ENCODE assay signal across 22 cellular contexts in the genomic region with DNA sequence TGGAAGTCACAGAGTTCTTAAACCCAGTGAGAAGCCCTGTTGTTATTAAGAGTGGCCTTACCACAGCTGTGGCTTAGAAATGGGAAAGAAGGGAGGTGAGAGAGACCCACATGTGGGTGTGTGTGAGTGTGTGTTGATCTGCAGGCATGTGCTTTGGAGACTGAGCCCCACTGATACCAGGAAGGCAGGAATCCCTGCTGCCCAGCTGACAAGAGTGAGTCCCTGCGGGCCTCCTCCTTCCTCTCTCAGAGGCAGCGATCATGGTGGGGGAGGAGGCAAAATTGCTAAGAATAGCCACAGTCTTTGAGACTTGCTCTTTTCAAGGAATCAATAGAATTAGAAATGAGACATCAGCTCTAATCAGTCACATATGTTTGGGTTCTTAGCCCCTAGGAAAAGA.
DNase-seq lines count a peak whose midpoint lies in the region; ATAC-seq, FAIRE-seq and TF ChIP-seq lines count a peak whose summit lies in the region.
"Had no signal": no experiment of that assay in that cellular context is flagged by ENCODE, and none has a peak within 500 bp of the region (broad histone marks: within the 10 kb centered on the region; RNA-seq: fewer than 3 reads in every experiment).

No MANE protein-coding gene starts in this region.

- H2BK15ac ChIP-seq in neuronal stem cell (ENCODE audit: low read length), result no peak overlapping the region

- H3K4me3 ChIP-seq in KMS-11 (IDR thresholded peaks at IDR 0.05; ENCODE audit: insufficient read depth, low read depth, low read length), result no peak overlapping the region
- no peak overlapping the region for H3K4me3 ChIP-seq in choroid plexus epithelial cell (ENCODE audit: low read depth, low read length)
- no peak overlapping the region for H3K4me3 ChIP-seq in neuronal stem cell (ENCODE audit: low read length in 2 of 2)
- H3K4me3 ChIP-seq: ascending aorta, vagina had no signal

- no peak overlapping the region for H3K9ac ChIP-seq in KMS-11
- H3K9ac ChIP-seq in neuronal stem cell (ENCODE audit: low read depth, low read length, poor library complexity), result no peak overlapping the region

- DNase-seq in GM03348 (ENCODE audit: low spot score) (peak; percentile 39), choroid plexus epithelial cell (ENCODE audit: low read depth) (peak; percentile 25), neuronal stem cell (ENCODE audit: low spot score) (no peak), RCC 7860 (ENCODE audit: low spot score) (no peak), GOT3 (lab: John Stamatoyannopoulos, UW) (no peak)
- DNase-seq: activated CD4-positive, alpha-beta T cell treated with anti-CD3 and anti-CD28 coated beads for 48 hours; activated naive CD4-positive, alpha-beta T cell treated with anti-CD3 and anti-CD28 coated beads, Interleukin-2, amount 50 U/mL, for 16 hours; CD4-positive, CD25-positive, alpha-beta regulatory T cell; effector memory CD8-positive, alpha-beta T cell; Karpas-422; natural killer cell; NCI-H187; NCI-H2227 treated with DMSO at 0.1 percent for 48 hours; posterior cingulate gyrus; SHP77; stimulated activated CD4-positive, alpha-beta T cell treated with anti-CD3 and anti-CD28 coated beads, Interleukin-1b, Interleukin-23, amount 100 ng/mL, for 48 hours; T-helper 1 cell had no signal

- no CpG with 5 or more reads among the region's 2 CpGs for WGBS in neuronal stem cell (ENCODE audit: extremely low coverage in 2 of 2, insufficient read length in 2 of 2, insufficient replicate concordance in 1 of 2), 2 donors

- ATAC-seq in GM18517 (IDR thresholded peaks at IDR 0.05; ENCODE audit: unreplicated experiment), result no peak
- ATAC-seq: effector memory CD8-positive, alpha-beta T cell; natural killer cell had no signal

- TF ChIP-seq CTCF in KMS-11 (conservative IDR thresholded peaks at IDR 0.05; ENCODE audit: low read depth, low read length), result no peak
- TF ChIP-seq CTCF in choroid plexus epithelial cell (conservative IDR thresholded peaks at IDR 0.05; ENCODE audit: low read depth, low read length), result no peak

- H3K27ac ChIP-seq in KMS-11 (peak overlapping the region; percentile 9; the same call in 1 of the 2 replicates), neuronal stem cell (replicated peaks; ENCODE audit: low read length) (peak overlapping the region; percentile 12)
- H3K27ac ChIP-seq: ascending aorta, vagina had no signal

- H3K36me3 ChIP-seq in KMS-11 (ENCODE audit: insufficient read depth), result no peaks in the 10 kb centered on the region
- no peaks in the 10 kb centered on the region for H3K36me3 ChIP-seq in neuronal stem cell (replicated peaks in 1 of 2; ENCODE audit: control insufficient read depth in 2 of 2, insufficient read depth in 2 of 2, low read length in 2 of 2)
- H3K36me3 ChIP-seq: ascending aorta, vagina had no signal

- no peaks in the 10 kb centered on the region for H3K9me3 ChIP-seq in neuronal stem cell (replicated peaks in 1 of 2; ENCODE audit: control insufficient read depth in 2 of 2, insufficient read depth in 1 of 2, low read depth in 1 of 2, low read length in 2 of 2)
- H3K9me3 ChIP-seq: ascending aorta, vagina had no signal

- no peak overlapping the region for H3K23ac ChIP-seq in neuronal stem cell (ENCODE audit: low read depth, low read length, poor library complexity)

- H3K4me1 ChIP-seq in KMS-11 (ENCODE audit: low read depth, poor library complexity, severe bottlenecking), result peaks cover 19% of the 10 kb centered on the region
- peaks cover 15 to 17% of the 10 kb centered on the region in 2 donors for H3K4me1 ChIP-seq in neuronal stem cell (ENCODE audit: control insufficient read depth in 2 of 2, insufficient read depth in 1 of 2, low read depth in 1 of 2, low read length in 2 of 2)
- H3K4me1 ChIP-seq: ascending aorta had no signal

- H2BK12ac ChIP-seq in neuronal stem cell (ENCODE audit: low read length), result no peak overlapping the region

- H3K14ac ChIP-seq in neuronal stem cell (ENCODE audit: low read length), result no peak overlapping the region

- H3K18ac ChIP-seq in neuronal stem cell (ENCODE audit: low read length), result no peak overlapping the region

- no peak overlapping the region for H2BK5ac ChIP-seq in neuronal stem cell (ENCODE audit: low read length)

- no peak overlapping the region for H4K91ac ChIP-seq in neuronal stem cell (ENCODE audit: low read depth, low read length, poor library complexity)

- H3K4me2 ChIP-seq in KMS-11 (peak overlapping the region; percentile 30; the same call in 1 of the 2 replicates), neuronal stem cell (ENCODE audit: insufficient read depth, low read length, poor library complexity, severe bottlenecking) (no peak overlapping the region)

- H3K79me1 ChIP-seq in neuronal stem cell (ENCODE audit: low read depth, low read length), result no peaks in the 10 kb centered on the region

- no peaks in the 10 kb centered on the region for H4K20me1 ChIP-seq in KMS-11 (ENCODE audit: insufficient read depth)

- no peak overlapping the region for H2AK5ac ChIP-seq in neuronal stem cell (ENCODE audit: low read depth, low read length)

- H3K27me3 ChIP-seq in KMS-11 (ENCODE audit: insufficient read depth, low read depth) (no peaks in the 10 kb centered on the region), neuronal stem cell (ENCODE audit: control insufficient read depth in 3 of 3, insufficient read depth in 3 of 3, low read depth in 1 of 3, low read length in 3 of 3) (no peaks in the 10 kb centered on the region)
- H3K27me3 ChIP-seq: ascending aorta, vagina had no signal

- no peak for FAIRE-seq in RCC 7860 (lab: Jason Lieb, UNC)
- FAIRE-seq: HTR-8/SVneo had no signal

- H4K8ac ChIP-seq in neuronal stem cell (ENCODE audit: low read depth, low read length), result no peak overlapping the region

- no peaks in the 10 kb centered on the region for H3K79me2 ChIP-seq in KMS-11 (ENCODE audit: insufficient read depth, low read depth)

- no peak overlapping the region for H2BK120ac ChIP-seq in neuronal stem cell (ENCODE audit: low read depth, low read length)

- H2AFZ ChIP-seq in KMS-11 (ENCODE audit: low read depth) (peak overlapping the region; percentile 29), neuronal stem cell (ENCODE audit: low read length) (peak overlapping the region; percentile 77)

- no peak overlapping the region for H3K4ac ChIP-seq in neuronal stem cell (ENCODE audit: low read length)

Comparison
In these comparisons a context has a peak if more than half of its experiments do, and no peak if none do; other contexts are left out.
1. DNase-seq: peak in GM03348 (single experiment) and choroid plexus epithelial cell (single experiment); none in neuronal stem cell (single experiment), RCC 7860 (single experiment) and GOT3 (single experiment).